In the genomic region with DNA sequence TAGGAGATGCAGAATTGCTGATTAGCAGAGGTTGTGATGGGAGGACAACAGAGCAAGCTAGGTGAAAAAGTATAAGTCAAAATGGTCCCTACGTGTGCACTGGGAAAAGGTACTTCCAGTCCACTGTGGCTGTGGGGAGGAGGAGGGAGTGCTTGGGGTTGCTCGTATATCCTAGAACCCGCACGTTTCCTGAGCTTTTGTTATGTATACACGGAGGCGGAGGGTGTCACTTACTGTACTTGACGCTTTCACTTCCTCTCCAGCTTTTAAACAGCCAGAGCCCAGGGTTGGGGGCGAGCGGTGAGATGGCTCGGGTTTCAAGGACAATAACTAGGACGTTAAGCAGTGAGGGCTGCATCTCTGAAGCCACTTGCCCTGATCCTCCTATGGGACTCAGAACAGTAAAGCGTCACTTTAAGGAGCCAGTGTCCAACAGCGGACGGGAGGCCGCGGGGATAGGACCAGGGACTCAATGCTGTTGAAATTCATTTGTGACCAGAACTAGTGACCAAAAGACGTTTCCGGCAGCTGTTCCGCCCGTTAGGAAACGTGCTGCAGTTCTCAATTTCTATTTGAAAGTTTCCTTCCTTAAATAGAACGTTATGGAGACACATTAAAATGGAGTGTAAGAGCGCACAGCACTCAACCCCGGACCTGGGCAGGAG, we compare ENCODE assay signal across 8 cellular contexts. TPM values are rescaled to one million over a fixed set of nuclear protein-coding genes. Genes with fewer than 3 reads are reported as not detected.
DNase-seq lines count a peak whose midpoint lies in the region; ATAC-seq, FAIRE-seq and TF ChIP-seq lines count a peak whose summit lies in the region.

No MANE protein-coding gene starts in this region.

- no peaks in the 10 kb centered on the region for H3K36me3 ChIP-seq in uterus

- peak; percentile 62 for DNase-seq in activated CD8-positive, alpha-beta memory T cell treated with anti-CD3 and anti-CD28 coated beads for 24 hours
- no peak for DNase-seq in activated CD8-positive, alpha-beta memory T cell treated with anti-CD3 and anti-CD28 coated beads, Interleukin-2, amount 50 U/mL, for 4 hours
- DNase-seq in NCI-H2029 (lab: John Stamatoyannopoulos, UW) (peak; percentile 86), erythroblast (lab: John Stamatoyannopoulos, UW) (peak; percentile 54 to 55), midbrain (lab: John Stamatoyannopoulos, UW) (peak; percentile 63), uterus (peak; percentile 22)

- no peaks in the 10 kb centered on the region for H3K9me3 ChIP-seq in uterus

- peak overlapping the region; percentile 57 to 70 for H3K4me3 ChIP-seq in uterus

- H3K27ac ChIP-seq in uterus: peak overlapping the region; percentile 86 to 93

- no peaks in the 10 kb centered on the region for H3K4me1 ChIP-seq in uterus

- TF ChIP-seq CTCF in uterus (IDR thresholded peaks at IDR 0.05): no peak

- H3K27me3 ChIP-seq in uterus: no peaks in the 10 kb centered on the region

- peak; percentile 51 for ATAC-seq in HG02938 (IDR thresholded peaks at IDR 0.05; ENCODE audit: unreplicated experiment)

- TF ChIP-seq POLR2A in erythroblast (IDR thresholded peaks at IDR 0.05; ENCODE audit: low read length): no peak
- no peak for TF ChIP-seq POLR2A in uterus (IDR thresholded peaks at IDR 0.05)

- peak; percentile 82 for FAIRE-seq in TTC549 (lab: Jason Lieb, UNC)

- intact Hi-C loops in uterus (cut with DNase I; ENCODE audit: low total_unique reads): no loop called here

RNA-seq across cellular contexts. Expression of gene ETV1, which starts 1.0 kb away (rescaled TPM):
- total RNA-seq in uterus: 10 to 100 TPM in 1 of 4 donors, 1 to 10 TPM in 3; 1.5 to 35.3 (median 5.2) TPM
